ENCODE assay signal across 9 cellular contexts in genomic region chr6:16414205-16414604, GRCh38.
DNase-seq lines count a peak whose midpoint lies in the region; ATAC-seq, FAIRE-seq and TF ChIP-seq lines count a peak whose summit lies in the region.
"Had no signal": no experiment of that assay in that cellular context is flagged by ENCODE, and none has a peak within 500 bp of the region (broad histone marks: within the 10 kb centered on the region; RNA-seq: fewer than 3 reads in every experiment).

No MANE protein-coding gene starts in this region.

- no peak for FAIRE-seq in HTR-8/SVneo (lab: Jason Lieb, UNC)

- TF ChIP-seq POLR2A in prostate gland (IDR thresholded peaks at IDR 0.05): no peak

- 84% methylated on average over 5 of the region's 5 CpGs for WGBS in prostate gland

- intact Hi-C loops in dorsolateral prefrontal cortex (cut with DNase I): loop anchor here in 1 of 2 donors (5.0 kb wide), 2 partner anchors 82 to 348 kb away; partner anchors contain the start of gene ATXN1
- intact Hi-C loops in prostate gland (cut with DNase I): no loop called here

- TF ChIP-seq CTCF in dorsolateral prefrontal cortex (IDR thresholded peaks at IDR 0.05 in 54 of 56, conservative IDR thresholded peaks at IDR 0.05 in 2 of 56; ENCODE audit: low read depth in 1 of 56, partially characterized antibody in 56 of 56) (no peak), prostate gland (IDR thresholded peaks at IDR 0.05) (no peak)

- no peak for DNase-seq in dorsolateral prefrontal cortex
- no peak for DNase-seq in NCI-H1694 treated with DMSO at 0.1 percent for 48 hours (lab: John Stamatoyannopoulos, UW)
- DNase-seq in prostate gland (ENCODE audit: low spot score): no peak
- DNase-seq in NCI-H187 (lab: John Stamatoyannopoulos, UW): no peak
- no peak for DNase-seq in HTR-8/SVneo (ENCODE audit: insufficient read length, low spot score)
- DNase-seq: MG63 had no signal

- H3K27ac ChIP-seq in dorsolateral prefrontal cortex (peak overlapping the region in 35 of 59 donors; percentile 2 to 70 (median 35)), prostate gland (no peak overlapping the region)

- H3K27me3 ChIP-seq in dorsolateral prefrontal cortex (no peaks in the 10 kb centered on the region), prostate gland (replicated peaks; ENCODE audit: insufficient read depth) (no peaks in the 10 kb centered on the region)
- H3K27me3 ChIP-seq: MG63 had no signal

- no peaks in the 10 kb centered on the region for H3K36me3 ChIP-seq in prostate gland
- H3K36me3 ChIP-seq: MG63 had no signal

- H3K9me3 ChIP-seq in prostate gland: no peaks in the 10 kb centered on the region
- H3K9me3 ChIP-seq: MG63 had no signal

- peak; percentile 53 for ATAC-seq in GM21360 (IDR thresholded peaks at IDR 0.05; ENCODE audit: unreplicated experiment)
- peak; percentile 47 for ATAC-seq in HG03460 (IDR thresholded peaks at IDR 0.05; ENCODE audit: unreplicated experiment)

- no peaks in the 10 kb centered on the region for H3K4me1 ChIP-seq in prostate gland (replicated peaks)

- H3K4me3 ChIP-seq in GM08714 (ENCODE audit: low read length) (peak overlapping the region; percentile 64; the same call in 1 of the 2 replicates), dorsolateral prefrontal cortex (peak overlapping the region in 3 of 59 donors; percentile 38 to 49 (median 45)), prostate gland (no peak overlapping the region)
- H3K4me3 ChIP-seq: MG63 had no signal

Comparison
In these comparisons a context has a peak if more than half of its experiments do, and no peak if none do; other contexts are left out.
1. H3K27ac ChIP-seq: peak in dorsolateral prefrontal cortex (35 of 59); none in prostate gland (0 of 2).